ENCODE assay signal across 9 cellular contexts in the genomic region with DNA sequence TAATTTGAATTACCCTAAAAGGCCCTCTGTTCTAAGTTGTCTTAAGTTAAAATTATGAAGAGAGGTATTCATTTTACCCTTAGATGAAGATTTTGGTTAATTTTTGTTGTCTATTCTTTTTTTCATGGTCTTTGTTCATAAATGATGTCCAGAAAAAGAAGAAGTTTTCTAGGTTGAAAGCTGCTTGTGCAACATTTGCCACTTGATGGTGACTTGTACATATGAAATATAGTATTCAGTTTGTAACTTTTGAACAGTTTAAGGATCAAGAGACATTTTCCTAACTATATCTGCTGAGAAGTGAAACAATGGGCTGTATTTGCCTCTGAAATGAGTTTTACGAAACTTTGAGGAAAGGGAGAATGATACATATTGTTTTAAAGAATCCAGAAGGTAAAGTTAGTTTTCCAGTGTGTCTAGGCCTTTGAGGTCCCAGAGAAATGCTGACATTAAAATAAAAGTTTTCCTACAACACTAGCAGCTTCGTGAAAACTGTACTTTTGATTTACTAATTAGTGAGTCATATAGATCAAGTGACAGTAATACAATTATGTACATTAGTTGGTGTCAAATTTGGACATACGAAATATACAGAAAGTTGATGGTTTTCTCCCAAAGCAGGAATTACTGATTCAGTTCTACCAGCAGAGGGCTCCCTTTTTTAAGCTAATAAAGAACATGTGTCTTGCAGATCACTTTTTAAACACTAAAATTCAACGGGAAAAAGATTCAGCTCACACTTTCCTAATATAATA.
A peak's percentile ranks its signal among the peaks of the same experiment; 100 is the strongest.
DNase-seq lines count a peak whose midpoint lies in the region; ATAC-seq and TF ChIP-seq lines count a peak whose summit lies in the region.
"Had no signal": no experiment of that assay in that cellular context is flagged by ENCODE, and none has a peak within 500 bp of the region (broad histone marks: within the 10 kb centered on the region; RNA-seq: fewer than 3 reads in every experiment).

No MANE protein-coding gene starts in this region.

- peak; percentile 23; the same call in 1 of the 2 replicates for TF ChIP-seq CTCF in WI38 (IDR thresholded peaks at IDR 0.05; ENCODE audit: low read depth, low read length)
- TF ChIP-seq CTCF in foreskin keratinocyte (conservative IDR thresholded peaks at IDR 0.05), result peak; percentile 85

- H3K36me3 Mint-ChIP-seq in activated CD8-positive, alpha-beta memory T cell treated with anti-CD3 and anti-CD28 coated beads, Interleukin-2, amount 10 ng/mL, durations not matched to agents 7 days and 5 days, result peaks cover 58% of the 10 kb centered on the region

- no peak for ATAC-seq in activated CD8-positive, alpha-beta memory T cell treated with anti-CD3 and anti-CD28 coated beads, Interleukin-2, amount 10 ng/mL, durations not matched to agents 7 days and 5 days
- ATAC-seq in foreskin keratinocyte, result no peak

- H3K27ac ChIP-seq in foreskin keratinocyte, result no peak overlapping the region
- H3K27ac ChIP-seq: epithelial cell of prostate had no signal

- peaks cover 30% of the 10 kb centered on the region for H3K36me3 ChIP-seq in skeletal muscle satellite cell (ENCODE audit: insufficient read depth, low read length)

- H3K27me3 ChIP-seq in foreskin keratinocyte (no peaks in the 10 kb centered on the region), skeletal muscle satellite cell (ENCODE audit: control insufficient read depth, insufficient read depth, low read length) (no peaks in the 10 kb centered on the region)

- no peaks in the 10 kb centered on the region for H3K9me3 ChIP-seq in skeletal muscle satellite cell (replicated peaks; ENCODE audit: low read length)

- H3K4me1 ChIP-seq in foreskin keratinocyte, result peaks cover 5% of the 10 kb centered on the region
- H3K4me1 ChIP-seq in skeletal muscle satellite cell (ENCODE audit: control insufficient read depth, insufficient read depth, low read length), result peaks cover 30% of the 10 kb centered on the region

- peak overlapping the region; percentile 77 for H3K27ac Mint-ChIP-seq in activated CD8-positive, alpha-beta memory T cell treated with anti-CD3 and anti-CD28 coated beads, Interleukin-2, amount 10 ng/mL, durations not matched to agents 7 days and 5 days

- H3K4me3 ChIP-seq in WI38 (ENCODE audit: low read depth, low read length) (no peak overlapping the region), skeletal muscle satellite cell (ENCODE audit: low read length) (no peak overlapping the region)

- H3K4me1 Mint-ChIP-seq in activated CD8-positive, alpha-beta memory T cell treated with anti-CD3 and anti-CD28 coated beads, Interleukin-2, amount 10 ng/mL, durations not matched to agents 7 days and 5 days, result peaks cover 89% of the 10 kb centered on the region

- H3K9ac ChIP-seq in skeletal muscle satellite cell (ENCODE audit: low read depth, low read length), result peak overlapping the region; percentile 12

- peak overlapping the region; percentile 60 for H3K4me3 Mint-ChIP-seq in activated CD8-positive, alpha-beta memory T cell treated with anti-CD3 and anti-CD28 coated beads, Interleukin-2, amount 10 ng/mL, durations not matched to agents 7 days and 5 days

- DNase-seq in activated CD8-positive, alpha-beta memory T cell treated with anti-CD3 and anti-CD28 coated beads, Interleukin-2, amount 10 ng/mL, durations not matched to agents 7 days and 5 days, result no peak
- no peak for DNase-seq in activated CD8-positive, alpha-beta memory T cell treated with anti-CD3 and anti-CD28 coated beads, Interleukin-2, amount 50 U/mL, for 4 hours
- peak; percentile 66 for DNase-seq in M059J (ENCODE audit: low read depth)
- DNase-seq in foreskin keratinocyte, result no peak
- DNase-seq in 8988T, result no peak
- DNase-seq in activated CD4-positive, alpha-beta T cell treated with anti-CD3 and anti-CD28 coated beads, Interleukin-2, amount 50 U/mL, for 4 hours, result no peak

- CTCF ChIA-PET in activated CD8-positive, alpha-beta memory T cell treated with anti-CD3 and anti-CD28 coated beads, Interleukin-2, amount 10 ng/mL, durations not matched to agents 7 days and 5 days (lab: Charles Lee), result interaction anchor here (0.6 to 3.6 kb wide), 36 partner anchors 10 to 833 kb away, joined by 3 to 55 read pairs (median 4); partner anchors contain the start of gene PIK3R1

- no peak overlapping the region for H3K4me2 ChIP-seq in skeletal muscle satellite cell (ENCODE audit: low read length)

- H3K27me3 Mint-ChIP-seq in activated CD8-positive, alpha-beta memory T cell treated with anti-CD3 and anti-CD28 coated beads, Interleukin-2, amount 10 ng/mL, durations not matched to agents 7 days and 5 days, result no peaks in the 10 kb centered on the region

- no peaks in the 10 kb centered on the region for H3K9me3 Mint-ChIP-seq in activated CD8-positive, alpha-beta memory T cell treated with anti-CD3 and anti-CD28 coated beads, Interleukin-2, amount 10 ng/mL, durations not matched to agents 7 days and 5 days (ENCODE audit: low read depth)
